In the genomic region with DNA sequence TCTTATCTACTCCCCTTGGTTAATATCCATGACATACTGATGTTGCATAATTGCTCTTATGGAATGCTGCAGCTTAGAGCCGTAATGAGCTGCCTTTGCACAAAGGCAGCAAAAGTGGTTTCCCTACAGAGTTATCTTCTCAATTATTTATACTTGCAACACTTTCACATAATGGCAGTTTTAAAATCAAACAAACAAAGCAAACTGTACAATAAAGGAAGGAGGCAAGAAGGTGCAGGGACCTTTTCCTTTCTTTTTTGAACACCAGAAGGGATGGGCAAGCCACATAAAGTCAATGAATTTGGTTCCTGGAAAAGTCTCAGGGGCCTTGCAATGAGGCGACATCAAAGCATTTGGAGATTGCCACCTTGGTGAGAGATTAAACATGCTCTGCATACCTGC, we compare ENCODE assay signal across 1 cellular context.
TF ChIP-seq lines count a peak whose summit lies in the region.

No MANE protein-coding gene starts in this region.

TF ChIP-seq in SK-N-SH treated with all-trans-retinoic acid at 6 μM for 48 hours, 23 proteins besides CTCF, POLR2A, EP300 and RAD21:
- TF ChIP-seq, protein P1, sequence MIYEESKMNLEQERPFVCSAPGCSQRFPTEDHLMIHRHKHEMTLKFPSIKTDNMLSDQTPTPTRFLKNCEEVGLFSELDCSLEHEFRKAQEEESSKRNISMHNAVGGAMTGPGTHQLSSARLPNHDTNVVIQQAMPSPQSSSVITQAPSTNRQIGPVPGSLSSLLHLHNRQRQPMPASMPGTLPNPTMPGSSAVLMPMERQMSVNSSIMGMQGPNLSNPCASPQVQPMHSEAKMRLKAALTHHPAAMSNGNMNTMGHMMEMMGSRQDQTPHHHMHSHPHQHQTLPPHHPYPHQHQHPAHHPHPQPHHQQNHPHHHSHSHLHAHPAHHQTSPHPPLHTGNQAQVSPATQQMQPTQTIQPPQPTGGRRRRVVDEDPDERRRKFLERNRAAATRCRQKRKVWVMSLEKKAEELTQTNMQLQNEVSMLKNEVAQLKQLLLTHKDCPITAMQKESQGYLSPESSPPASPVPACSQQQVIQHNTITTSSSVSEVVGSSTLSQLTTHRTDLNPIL (CRISPR knock-in tag; IDR thresholded peaks at IDR 0.05; ENCODE audit: low read depth): 0 out of 2 replicates have a peak, but pooled peaks have one; percentile 4
- TF ChIP-seq ZNF70 (CRISPR knock-in tag; IDR thresholded peaks at IDR 0.05): no peak
